23 cellular contexts compared by ENCODE assay signal in genomic region chr17:68595496-68595895, GRCh38. TPM values are rescaled to one million over a fixed set of nuclear protein-coding genes. Genes with fewer than 3 reads are reported as not detected.
DNase-seq lines count a peak whose midpoint lies in the region; ATAC-seq and TF ChIP-seq lines count a peak whose summit lies in the region.
"Had no signal": no experiment of that assay in that cellular context is flagged by ENCODE, and none has a peak within 500 bp of the region (broad histone marks: within the 10 kb centered on the region; RNA-seq: fewer than 3 reads in every experiment).

No MANE protein-coding gene starts in this region.

- CTCF ChIA-PET in RWPE1 (lab: Yijun Ruan, JAX): interaction anchor here (0.6 kb wide), 1 partner anchor 329 kb away, joined by 3 read pairs; no protein-coding TSS in a partner anchor

- peaks cover 67% of the 10 kb centered on the region for H3K4me1 Mint-ChIP-seq in dendritic cell treated with granulocyte-macrophage colony-stimulating factor and Interleukin-4, amounts not matched to agents 40 ng/mL and 50 ng/mL, for 4 days (ENCODE audit: low read depth)

- H3K9me3 Mint-ChIP-seq in dendritic cell treated with granulocyte-macrophage colony-stimulating factor and Interleukin-4, amounts not matched to agents 40 ng/mL and 50 ng/mL, for 4 days: no peaks in the 10 kb centered on the region
- H3K9me3 Mint-ChIP-seq: activated naive CD8-positive, alpha-beta T cell treated with anti-CD3 and anti-CD28 coated beads for 36 hours; activated T-helper 17 cell treated with anti-CD3 and anti-CD28 coated beads, Interleukin-2, amount 50 U/mL, for 72 hours had no signal

- TF ChIP-seq CTCF in RWPE1 (conservative IDR thresholded peaks at IDR 0.05; ENCODE audit: low read depth): no peak

- ATAC-seq in left lobe of liver: peak; percentile 53
- no peak for ATAC-seq in GM18505 (IDR thresholded peaks at IDR 0.05; ENCODE audit: unreplicated experiment)
- ATAC-seq: activated CD8-positive, alpha-beta memory T cell treated with anti-CD3 and anti-CD28 coated beads, Interleukin-2, amount 10 ng/mL, durations not matched to agents 7 days and 5 days; activated T-helper 17 cell treated with anti-CD3 and anti-CD28 coated beads, Interleukin-2, amount 50 U/mL, for 72 hours; left colon had no signal

- H3K27me3 Mint-ChIP-seq in dendritic cell treated with granulocyte-macrophage colony-stimulating factor and Interleukin-4, amounts not matched to agents 40 ng/mL and 50 ng/mL, for 4 days: peaks cover 70% of the 10 kb centered on the region

- peaks cover 6% of the 10 kb centered on the region for H3K36me3 Mint-ChIP-seq in dendritic cell treated with granulocyte-macrophage colony-stimulating factor and Interleukin-4, amounts not matched to agents 40 ng/mL and 50 ng/mL, for 4 days (ENCODE audit: low read depth)
- H3K36me3 Mint-ChIP-seq: activated CD8-positive, alpha-beta memory T cell treated with anti-CD3 and anti-CD28 coated beads, Interleukin-2, amount 10 ng/mL, durations not matched to agents 7 days and 5 days; activated naive CD8-positive, alpha-beta T cell treated with anti-CD3 and anti-CD28 coated beads for 36 hours; CD4-positive, CD25-positive, alpha-beta regulatory T cell had no signal

- intact Hi-C loops in dendritic cell treated with granulocyte-macrophage colony-stimulating factor and Interleukin-4, amounts not matched to agents 40 ng/mL and 50 ng/mL, for 4 days (cut with micrococcal nuclease): no loop called here

- H3K4me3 Mint-ChIP-seq in dendritic cell treated with granulocyte-macrophage colony-stimulating factor and Interleukin-4, amounts not matched to agents 40 ng/mL and 50 ng/mL, for 4 days: no peak overlapping the region
- H3K4me3 Mint-ChIP-seq: activated CD8-positive, alpha-beta memory T cell treated with anti-CD3 and anti-CD28 coated beads, Interleukin-2, amount 10 ng/mL, durations not matched to agents 7 days and 5 days; activated naive CD8-positive, alpha-beta T cell treated with anti-CD3 and anti-CD28 coated beads for 36 hours; activated T-helper 17 cell treated with anti-CD3 and anti-CD28 coated beads, Interleukin-2, amount 50 U/mL, for 72 hours; CD4-positive, CD25-positive, alpha-beta regulatory T cell had no signal

- peak; percentile 35 for DNase-seq in H4 (ENCODE audit: low spot score)
- peak; percentile 81 for DNase-seq in left lobe of liver (ENCODE audit: low spot score)
- DNase-seq in stromal cell of bone marrow (ENCODE audit: low read depth): peak; percentile 89
- no peak for DNase-seq in activated CD8-positive, alpha-beta memory T cell treated with anti-CD3 and anti-CD28 coated beads, Interleukin-2, amount 50 U/mL, for 4 hours
- DNase-seq in RWPE1 (ENCODE audit: low spot score): no peak
- no peak for DNase-seq in effector CD8-positive, alpha-beta T cell (lab: John Stamatoyannopoulos, UW)
- DNase-seq: activated CD4-positive, alpha-beta T cell treated with anti-CD3 and anti-CD28 coated beads for 4 hours; activated CD8-positive, alpha-beta memory T cell treated with anti-CD3 and anti-CD28 coated beads, Interleukin-2, amount 10 ng/mL, durations not matched to agents 7 days and 5 days; activated naive CD8-positive, alpha-beta T cell treated with anti-CD3 and anti-CD28 coated beads for 36 hours; CD4-positive, CD25-positive, alpha-beta regulatory T cell; cortex of kidney; DMS153; left colon; NCI-H146; NCI-H526 treated with DMSO at 0.1 percent for 48 hours; nucleus accumbens; retina; SHP77 treated with DMSO at 0.1 percent for 48 hours; stimulated activated CD8-positive, alpha-beta memory T cell treated with anti-CD3 and anti-CD28 coated beads, Interleukin-4, amount 100 ng/mL, for 48 hours had no signal

- no peak overlapping the region for H3K27ac ChIP-seq in RWPE1

- no peak for TF ChIP-seq POLR2A in GM18505 (IDR thresholded peaks at IDR 0.05; ENCODE audit: borderline replicate concordance, extremely low read depth, insufficient read depth, insufficient read length)

- peak overlapping the region; percentile 13 for H3K27ac Mint-ChIP-seq in dendritic cell treated with granulocyte-macrophage colony-stimulating factor and Interleukin-4, amounts not matched to agents 40 ng/mL and 50 ng/mL, for 4 days
- H3K27ac Mint-ChIP-seq: activated CD8-positive, alpha-beta memory T cell treated with anti-CD3 and anti-CD28 coated beads, Interleukin-2, amount 10 ng/mL, durations not matched to agents 7 days and 5 days; activated naive CD8-positive, alpha-beta T cell treated with anti-CD3 and anti-CD28 coated beads for 36 hours; activated T-helper 17 cell treated with anti-CD3 and anti-CD28 coated beads, Interleukin-2, amount 50 U/mL, for 72 hours; CD4-positive, CD25-positive, alpha-beta regulatory T cell had no signal

- POLR2A ChIA-PET in RWPE1 (lab: Yijun Ruan, JAX; ENCODE audit: low non-redundant PET): no interaction called here

RNA-seq across cellular contexts. Expression of gene FAM20A, which starts 5.7 kb away (rescaled TPM):
- not detected in 2 replicates for total RNA-seq in H4 (2014; rRNA removed; shearing (Covaris generic))
- 52.4 TPM for total RNA-seq in left lobe of liver
- total RNA-seq: activated CD8-positive, alpha-beta memory T cell treated with anti-CD3 and anti-CD28 coated beads, Interleukin-2, amount 10 ng/mL, durations not matched to agents 7 days and 5 days; activated naive CD8-positive, alpha-beta T cell treated with anti-CD3 and anti-CD28 coated beads for 36 hours; activated T-helper 17 cell treated with anti-CD3 and anti-CD28 coated beads, Interleukin-2, amount 50 U/mL, for 72 hours; CD4-positive, CD25-positive, alpha-beta regulatory T cell; epithelial cell of proximal tubule had no signal

Comparison
In these comparisons a context has a peak if more than half of its experiments do, and no peak if none do; other contexts are left out.
1. DNase-seq: peak in H4 (single experiment), left lobe of liver (single experiment) and stromal cell of bone marrow (single experiment); none in activated CD8-positive, alpha-beta memory T cell treated with anti-CD3 and anti-CD28 coated beads, Interleukin-2, amount 50 U/mL, for 4 hours (single experiment), RWPE1 (single experiment) and effector CD8-positive, alpha-beta T cell (single experiment).
2. RNA of gene FAM20A, which starts 5.7 kb away (total RNA-seq): 52.4 TPM in left lobe of liver (single experiment); not detected in H4; every median in the first group is over 10 times any median in the second.